23 cellular contexts compared by ENCODE assay signal in the genomic region with DNA sequence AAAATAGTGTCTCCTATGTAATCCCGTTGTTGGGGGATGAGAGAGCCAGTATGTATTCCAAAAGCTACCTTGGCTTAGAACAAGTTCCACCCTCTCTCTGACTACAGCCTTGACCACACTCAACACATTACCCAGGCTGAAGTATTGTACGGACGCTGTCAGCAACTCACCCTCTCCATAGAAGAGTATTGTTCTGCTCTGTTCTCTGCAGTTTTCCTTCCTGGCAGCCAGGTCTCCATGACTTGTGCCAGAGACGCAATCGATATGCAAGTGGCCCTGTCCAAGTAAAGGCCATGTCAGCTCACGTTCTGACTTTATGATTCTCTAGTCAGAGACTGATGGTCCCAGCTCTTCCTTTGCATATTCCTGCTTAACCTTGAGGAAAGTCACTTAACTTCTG.
A peak's percentile ranks its signal among the peaks of the same experiment; 100 is the strongest.
DNase-seq lines count a peak whose midpoint lies in the region; ATAC-seq and TF ChIP-seq lines count a peak whose summit lies in the region.
"Had no signal": no experiment of that assay in that cellular context is flagged by ENCODE, and none has a peak within 500 bp of the region (broad histone marks: within the 10 kb centered on the region; RNA-seq: fewer than 3 reads in every experiment).

No MANE protein-coding gene starts in this region.

- no peaks in the 10 kb centered on the region for H3K9me3 ChIP-seq in right atrium auricular region
- H3K9me3 ChIP-seq: BLaER1 treated with 17β-estradiol and CSF1 and Interleukin-3, amounts not matched to agents 10 nM and 100 nM had no signal

- H3K4me1 ChIP-seq in right atrium auricular region: peaks cover 0 to 13% of the 10 kb centered on the region in 2 donors
- H3K4me1 ChIP-seq: A549; BLaER1 treated with 17β-estradiol and CSF1 and Interleukin-3, amounts not matched to agents 10 nM and 100 nM had no signal

- DNase-seq in DMS 273 (lab: John Stamatoyannopoulos, UW; ENCODE audit: unreplicated experiment) (peak; percentile 73), DMS 273 treated with DMSO at 0.1 percent for 48 hours (lab: John Stamatoyannopoulos, UW) (no peak), NCI-H2171 treated with DMSO at 0.1 percent for 48 hours (lab: John Stamatoyannopoulos, UW) (peak; percentile 77), NCI-H2171 (lab: John Stamatoyannopoulos, UW) (no peak), left ventricle myocardium superior (no peak), right atrium auricular region (ENCODE audit: low spot score) (no peak), left lobe of liver (ENCODE audit: low spot score) (no peak), COLO829 (ENCODE audit: low spot score) (no peak)
- DNase-seq: AML-193; CD4-positive, alpha-beta T cell; CD8-positive, alpha-beta T cell; COR-L47; DMS153; DMS53; DMS79; DND-41; EL; GDM1 had no signal

- intact Hi-C loops in left ventricle myocardium superior (cut with micrococcal nuclease): no loop called here

- H3K36me3 ChIP-seq in right atrium auricular region: no peaks in the 10 kb centered on the region
- H3K36me3 ChIP-seq: BLaER1 treated with 17β-estradiol and CSF1 and Interleukin-3, amounts not matched to agents 10 nM and 100 nM had no signal

- H3K27me3 ChIP-seq in right atrium auricular region: no peaks in the 10 kb centered on the region
- H3K27me3 ChIP-seq: BLaER1 treated with 17β-estradiol and CSF1 and Interleukin-3, amounts not matched to agents 10 nM and 100 nM had no signal

- ATAC-seq in left ventricle myocardium superior (peak; percentile 9), left lobe of liver (peak; percentile 65)
- ATAC-seq: A549; CD8-positive, alpha-beta T cell; GM12878 had no signal

- no peak overlapping the region for H3K4me3 ChIP-seq in right atrium auricular region
- H3K4me3 ChIP-seq: A549; BLaER1 treated with 17β-estradiol and CSF1 and Interleukin-3, amounts not matched to agents 10 nM and 100 nM; GM12878 had no signal

- TF ChIP-seq CTCF in right atrium auricular region (IDR thresholded peaks at IDR 0.05): no peak

- no peak overlapping the region for H3K27ac ChIP-seq in right atrium auricular region
- H3K27ac ChIP-seq: 22Rv1; A549; BLaER1 treated with 17β-estradiol and CSF1 and Interleukin-3, amounts not matched to agents 10 nM and 100 nM; C4-2B had no signal

Comparison
In these comparisons a context has a peak if more than half of its experiments do, and no peak if none do; other contexts are left out.
1. DNase-seq: peak in DMS 273 (single experiment) and NCI-H2171 treated with DMSO at 0.1 percent for 48 hours (single experiment); none in DMS 273 treated with DMSO at 0.1 percent for 48 hours (single experiment), NCI-H2171 (single experiment), left ventricle myocardium superior (single experiment), right atrium auricular region (single experiment), left lobe of liver (single experiment) and COLO829 (single experiment).